In the genomic region with DNA sequence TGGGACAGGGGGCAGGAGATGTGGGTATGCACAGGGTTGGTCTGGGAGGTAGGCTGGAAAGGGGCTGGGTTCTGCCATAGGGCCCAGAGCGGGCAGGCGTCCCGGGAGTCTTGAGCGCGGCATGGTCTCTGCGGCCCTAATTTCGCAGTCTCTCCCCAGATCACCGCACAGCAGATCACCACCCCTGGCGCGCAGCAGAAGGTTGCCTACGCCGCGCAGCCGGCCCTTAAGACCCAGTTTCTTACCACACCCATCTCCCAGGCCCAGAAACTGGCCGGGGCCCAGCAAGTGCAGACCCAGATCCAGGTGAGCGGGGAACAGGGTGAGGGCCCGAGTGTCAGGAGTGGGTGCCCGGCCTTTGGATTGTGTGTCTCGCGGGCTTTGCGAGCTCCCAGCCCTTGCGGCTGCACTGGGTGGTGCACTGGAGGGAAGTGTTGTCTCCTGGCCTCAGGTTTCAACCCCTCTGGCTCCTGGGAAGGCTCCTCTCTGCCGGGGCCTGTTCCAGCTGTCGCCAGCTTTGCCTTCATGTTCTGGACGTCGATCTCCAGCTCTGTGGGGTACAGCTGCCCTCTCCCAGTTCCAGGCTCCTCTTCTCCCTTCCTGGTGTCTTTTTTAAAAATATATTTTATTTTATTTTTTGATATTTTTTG, we compare ENCODE assay signal across 27 cellular contexts.
"Had no signal": no experiment of that assay in that cellular context is flagged by ENCODE, and none has a peak within 500 bp of the region (broad histone marks: within the 10 kb centered on the region; RNA-seq: fewer than 3 reads in every experiment).

No MANE protein-coding gene starts in this region.

- H3K27ac ChIP-seq: gastrocnemius medialis, left lung, pancreas, prostate gland, suprapubic skin, tibial artery, VCaP had no signal

- H3K4me1 ChIP-seq: gastrocnemius medialis, pancreas, prostate gland, suprapubic skin, tibial artery had no signal

- H3K9me3 ChIP-seq: gastrocnemius medialis, left lung, pancreas, prostate gland, suprapubic skin, tibial artery had no signal

- ATAC-seq: activated naive CD8-positive, alpha-beta T cell treated with anti-CD3 and anti-CD28 coated beads, Interleukin-2, amount 50 U/mL, for 24 hours; effector memory CD8-positive, alpha-beta T cell; gastrocnemius medialis; left lung; pancreas had no signal

- FAIRE-seq: islet of Langerhans, pancreas, TTC549 had no signal

- H3K4me2 ChIP-seq: smooth muscle cell had no signal

- DNase-seq: activated CD4-positive, alpha-beta memory T cell treated with anti-CD3 and anti-CD28 coated beads for 36 hours; activated CD4-positive, alpha-beta T cell treated with anti-CD3 and anti-CD28 coated beads, Interleukin-2, amount 10 ng/mL, durations not matched to agents 24 days and 14 days; activated CD4-positive, CD25-positive, alpha-beta regulatory T cell treated with anti-CD3 and anti-CD28 coated beads, Interleukin-2, amount 50 U/mL, for 72 hours; activated CD8-positive, alpha-beta memory T cell treated with anti-CD3 and anti-CD28 coated beads, Interleukin-2, amount 50 U/mL, for 4 hours; activated gamma-delta T cell treated with Interleukin-2 at 50 U/mL for 16 hours; activated naive CD8-positive, alpha-beta T cell treated with anti-CD3 and anti-CD28 coated beads, Interleukin-2, amount 50 U/mL, for 24 hours; activated T-cell treated with anti-CD3 and anti-CD28 coated beads, Interleukin-2, amount 50 U/mL, for 1 hour; amygdala; cortex of kidney; effector memory CD8-positive, alpha-beta T cell; erythroblast; gastrocnemius medialis; glutamatergic neuron; left lung; nephron progenitor cell; pancreas; stimulated activated CD4-positive, alpha-beta T cell treated with anti-CD3 and anti-CD28 coated beads, Interleukin-15, amount 100 ng/mL, for 24 hours; stimulated activated CD4-positive, alpha-beta T cell treated with anti-CD3 and anti-CD28 coated beads, Interleukin-2, amount 100 ng/mL, for 24 hours; stimulated activated naive CD4-positive, alpha-beta T cell; T-helper 9 cell; tibial artery had no signal

- H3K27me3 ChIP-seq: gastrocnemius medialis, left lung, pancreas, suprapubic skin, tibial artery had no signal

- H3K4me3 ChIP-seq: gastrocnemius medialis, left lung, pancreas, prostate gland, smooth muscle cell, suprapubic skin, tibial artery had no signal
